8 cellular contexts compared by ENCODE assay signal in the genomic region with DNA sequence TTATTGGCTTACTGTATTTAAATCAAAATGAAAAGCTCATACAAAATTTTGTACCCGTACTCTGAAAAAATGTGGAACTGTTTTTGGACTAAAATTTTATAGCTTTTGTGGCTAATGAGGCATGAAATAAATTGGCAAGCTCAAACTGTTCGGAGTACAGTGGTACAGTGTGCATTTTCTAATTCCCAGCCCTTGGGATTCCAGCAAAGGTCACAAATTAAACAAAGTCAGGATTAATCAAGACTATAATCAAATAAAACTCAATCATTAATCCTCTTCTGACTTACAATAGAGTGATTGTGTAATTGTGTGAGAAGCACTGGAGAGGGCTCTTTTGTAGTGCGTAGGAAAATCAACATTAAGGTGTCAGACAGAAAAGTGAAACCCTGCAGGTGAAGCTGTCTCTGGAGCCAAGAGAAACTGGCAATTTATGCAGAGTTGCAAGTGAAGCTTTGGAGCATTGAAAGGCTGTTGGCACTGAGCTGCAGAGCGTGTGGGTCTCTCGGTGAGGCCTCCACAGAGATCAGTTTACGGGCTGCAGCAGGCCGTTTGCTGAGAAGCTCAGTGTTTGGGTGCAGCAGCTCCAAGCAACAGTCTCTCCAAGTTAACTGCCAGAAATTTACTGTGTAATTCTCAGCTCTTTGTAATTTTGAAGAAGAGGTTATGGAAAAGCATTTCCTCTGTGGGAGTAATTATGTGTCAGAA.
DNase-seq lines count a peak whose midpoint lies in the region; ATAC-seq lines count a peak whose summit lies in the region.

No MANE protein-coding gene starts in this region.

- H2BK5ac ChIP-seq in neuronal stem cell (ENCODE audit: low read length), result no peak overlapping the region

- peak; percentile 59 for DNase-seq in GM03348 (ENCODE audit: low spot score)
- DNase-seq in NCI-H446 treated with DMSO at 0.1 percent for 48 hours (lab: John Stamatoyannopoulos, UW), result peak; percentile 88
- no peak for DNase-seq in epithelial cell of prostate (ENCODE audit: low read depth, low spot score)
- DNase-seq in neuronal stem cell (ENCODE audit: low spot score), result peak; percentile 26
- DNase-seq in activated CD4-positive, alpha-beta T cell treated with anti-CD3 and anti-CD28 coated beads, Interleukin-2, amount 10 ng/mL, durations not matched to agents 7 days and 5 days, result no peak
- DNase-seq in stimulated activated naive CD8-positive, alpha-beta T cell treated with anti-CD3 and anti-CD28 coated beads, Interleukin-15, amount 100 ng/mL, for 72 hours, result no peak
- no peak for DNase-seq in stimulated activated CD8-positive, alpha-beta memory T cell treated with anti-CD3 and anti-CD28 coated beads, Interleukin-4, amount 100 ng/mL, for 48 hours

- no CpG with 5 or more reads among the region's 7 CpGs for WGBS in neuronal stem cell (ENCODE audit: extremely low coverage in 2 of 2, insufficient read length in 2 of 2, insufficient replicate concordance in 1 of 2), 2 donors

- H3K14ac ChIP-seq in neuronal stem cell (ENCODE audit: low read length), result no peak overlapping the region

- H3K79me1 ChIP-seq in neuronal stem cell (ENCODE audit: low read depth, low read length), result no peaks in the 10 kb centered on the region

- H3K9me3 ChIP-seq in neuronal stem cell (replicated peaks in 1 of 2; ENCODE audit: control insufficient read depth in 2 of 2, insufficient read depth in 1 of 2, low read depth in 1 of 2, low read length in 2 of 2), result peaks cover 0 to 13% of the 10 kb centered on the region in 2 donors

- no peak overlapping the region for H3K18ac ChIP-seq in neuronal stem cell (ENCODE audit: low read length)

- H3K27me3 ChIP-seq in neuronal stem cell (ENCODE audit: control insufficient read depth in 3 of 3, insufficient read depth in 3 of 3, low read depth in 1 of 3, low read length in 3 of 3), result no peaks in the 10 kb centered on the region

- no peak overlapping the region for H3K23ac ChIP-seq in neuronal stem cell (ENCODE audit: low read depth, low read length, poor library complexity)

- no peak overlapping the region for H3K9ac ChIP-seq in neuronal stem cell (ENCODE audit: low read depth, low read length, poor library complexity)

- H3K36me3 ChIP-seq in neuronal stem cell (replicated peaks in 1 of 2; ENCODE audit: control insufficient read depth in 2 of 2, insufficient read depth in 2 of 2, low read length in 2 of 2), result no peaks in the 10 kb centered on the region

- no peak overlapping the region for H3K4me3 Mint-ChIP-seq in activated CD4-positive, alpha-beta T cell treated with anti-CD3 and anti-CD28 coated beads, Interleukin-2, amount 10 ng/mL, durations not matched to agents 7 days and 5 days
- H3K4me3 Mint-ChIP-seq in stimulated activated naive CD8-positive, alpha-beta T cell treated with anti-CD3 and anti-CD28 coated beads, Interleukin-15, amount 100 ng/mL, for 72 hours, result no peak overlapping the region

- no peak overlapping the region for H2AK5ac ChIP-seq in neuronal stem cell (ENCODE audit: low read depth, low read length)

- H3K4me1 ChIP-seq in neuronal stem cell (ENCODE audit: control insufficient read depth in 2 of 2, insufficient read depth in 1 of 2, low read depth in 1 of 2, low read length in 2 of 2), result peaks cover 3 to 8% of the 10 kb centered on the region in 2 donors

- H3K36me3 Mint-ChIP-seq in activated CD4-positive, alpha-beta T cell treated with anti-CD3 and anti-CD28 coated beads, Interleukin-2, amount 10 ng/mL, durations not matched to agents 7 days and 5 days (ENCODE audit: low read depth), result peaks cover 7% of the 10 kb centered on the region

- no peaks in the 10 kb centered on the region for H3K4me1 Mint-ChIP-seq in activated CD4-positive, alpha-beta T cell treated with anti-CD3 and anti-CD28 coated beads, Interleukin-2, amount 10 ng/mL, durations not matched to agents 7 days and 5 days
- H3K4me1 Mint-ChIP-seq in stimulated activated naive CD8-positive, alpha-beta T cell treated with anti-CD3 and anti-CD28 coated beads, Interleukin-15, amount 100 ng/mL, for 72 hours, result peaks cover 6% of the 10 kb centered on the region

- ATAC-seq in HG02588 (IDR thresholded peaks at IDR 0.05; ENCODE audit: unreplicated experiment), result no peak
- ATAC-seq in stimulated activated naive CD8-positive, alpha-beta T cell treated with anti-CD3 and anti-CD28 coated beads, Interleukin-15, amount 100 ng/mL, for 72 hours, result no peak

- no peak overlapping the region for H2BK12ac ChIP-seq in neuronal stem cell (ENCODE audit: low read length)

- POLR2A ChIA-PET in activated CD4-positive, alpha-beta T cell treated with anti-CD3 and anti-CD28 coated beads, Interleukin-2, amount 10 ng/mL, durations not matched to agents 7 days and 5 days (lab: Charles Lee), result no interaction called here

- no peak overlapping the region for H4K8ac ChIP-seq in neuronal stem cell (ENCODE audit: low read depth, low read length)

- H2BK15ac ChIP-seq in neuronal stem cell (ENCODE audit: low read length), result no peak overlapping the region

- H3K4ac ChIP-seq in neuronal stem cell (ENCODE audit: low read length), result no peak overlapping the region

- no peak overlapping the region for H3K4me2 ChIP-seq in neuronal stem cell (ENCODE audit: insufficient read depth, low read length, poor library complexity, severe bottlenecking)

- H2AFZ ChIP-seq in neuronal stem cell (ENCODE audit: low read length), result peak overlapping the region; percentile 59

- CTCF ChIA-PET in activated CD4-positive, alpha-beta T cell treated with anti-CD3 and anti-CD28 coated beads, Interleukin-2, amount 10 ng/mL, durations not matched to agents 7 days and 5 days (lab: Charles Lee), result no interaction called here

- no peak overlapping the region for H3K27ac Mint-ChIP-seq in activated CD4-positive, alpha-beta T cell treated with anti-CD3 and anti-CD28 coated beads, Interleukin-2, amount 10 ng/mL, durations not matched to agents 7 days and 5 days
- H3K27ac Mint-ChIP-seq in stimulated activated naive CD8-positive, alpha-beta T cell treated with anti-CD3 and anti-CD28 coated beads, Interleukin-15, amount 100 ng/mL, for 72 hours, result no peak overlapping the region

- no peak overlapping the region for H4K91ac ChIP-seq in neuronal stem cell (ENCODE audit: low read depth, low read length, poor library complexity)

- H3K27ac ChIP-seq in epithelial cell of prostate (peak overlapping the region; percentile 14), neuronal stem cell (replicated peaks; ENCODE audit: low read length) (no peak overlapping the region)

- no peaks in the 10 kb centered on the region for H3K27me3 Mint-ChIP-seq in activated CD4-positive, alpha-beta T cell treated with anti-CD3 and anti-CD28 coated beads, Interleukin-2, amount 10 ng/mL, durations not matched to agents 7 days and 5 days
- H3K27me3 Mint-ChIP-seq in stimulated activated naive CD8-positive, alpha-beta T cell treated with anti-CD3 and anti-CD28 coated beads, Interleukin-15, amount 100 ng/mL, for 72 hours, result no peaks in the 10 kb centered on the region

- H3K9me3 Mint-ChIP-seq in activated CD4-positive, alpha-beta T cell treated with anti-CD3 and anti-CD28 coated beads, Interleukin-2, amount 10 ng/mL, durations not matched to agents 7 days and 5 days, result peaks cover 4% of the 10 kb centered on the region
- no peaks in the 10 kb centered on the region for H3K9me3 Mint-ChIP-seq in stimulated activated naive CD8-positive, alpha-beta T cell treated with anti-CD3 and anti-CD28 coated beads, Interleukin-15, amount 100 ng/mL, for 72 hours

- H2BK120ac ChIP-seq in neuronal stem cell (ENCODE audit: low read depth, low read length), result no peak overlapping the region

- H3K4me3 ChIP-seq in neuronal stem cell (ENCODE audit: low read length in 2 of 2), result no peak overlapping the region

Comparison
In these comparisons a context has a peak if more than half of its experiments do, and no peak if none do; other contexts are left out.
1. DNase-seq: peak in GM03348 (single experiment), NCI-H446 treated with DMSO at 0.1 percent for 48 hours (single experiment) and neuronal stem cell (single experiment); none in epithelial cell of prostate (single experiment), activated CD4-positive, alpha-beta T cell treated with anti-CD3 and anti-CD28 coated beads, Interleukin-2, amount 10 ng/mL, durations not matched to agents 7 days and 5 days (single experiment), stimulated activated naive CD8-positive, alpha-beta T cell treated with anti-CD3 and anti-CD28 coated beads, Interleukin-15, amount 100 ng/mL, for 72 hours (0 of 2) and stimulated activated CD8-positive, alpha-beta memory T cell treated with anti-CD3 and anti-CD28 coated beads, Interleukin-4, amount 100 ng/mL, for 48 hours (single experiment).